ENCODE assay signal across 23 cellular contexts in the genomic region with DNA sequence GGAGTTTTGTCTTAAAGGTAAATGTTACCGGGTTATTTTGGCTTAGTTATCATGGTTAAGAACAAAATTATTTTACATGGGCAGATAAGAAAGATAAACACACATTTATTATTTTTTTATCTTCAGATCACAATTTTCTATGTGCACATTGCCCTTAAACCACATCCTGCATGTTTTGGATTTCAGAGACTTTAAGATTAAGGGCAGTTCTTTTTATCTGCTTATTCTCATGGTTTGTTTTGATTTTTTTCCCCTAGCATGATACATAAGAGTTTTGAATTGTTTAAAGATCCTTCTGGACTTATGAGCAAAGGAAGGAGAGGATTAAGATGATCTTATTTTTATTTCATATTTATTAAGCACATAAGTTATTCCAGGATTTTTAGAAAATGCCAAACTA.
"Had no signal": no experiment of that assay in that cellular context is flagged by ENCODE, and none has a peak within 500 bp of the region (broad histone marks: within the 10 kb centered on the region; RNA-seq: fewer than 3 reads in every experiment).

No MANE protein-coding gene starts in this region.

- H3K4me1 Mint-ChIP-seq: activated naive CD4-positive, alpha-beta T cell treated with anti-CD3 and anti-CD28 coated beads, Interleukin-2, amount 10 ng/mL, durations not matched to agents 7 days and 5 days; nephron had no signal

- H3K4me3 Mint-ChIP-seq: activated naive CD4-positive, alpha-beta T cell treated with anti-CD3 and anti-CD28 coated beads, Interleukin-2, amount 10 ng/mL, durations not matched to agents 7 days and 5 days; activated naive CD8-positive, alpha-beta T cell treated with anti-CD3 and anti-CD28 coated beads, Interleukin-2, amount 50 U/mL, for 24 hours; activated T-cell treated with anti-CD3 and anti-CD28 coated beads, Interleukin-2, amount 50 U/mL, for 4 hours; nephron had no signal

- FAIRE-seq: bronchial epithelial cell had no signal

- H3K27me3 Mint-ChIP-seq: activated naive CD4-positive, alpha-beta T cell treated with anti-CD3 and anti-CD28 coated beads, Interleukin-2, amount 10 ng/mL, durations not matched to agents 7 days and 5 days; activated naive CD8-positive, alpha-beta T cell treated with anti-CD3 and anti-CD28 coated beads, Interleukin-2, amount 50 U/mL, for 24 hours had no signal

- H3K27ac Mint-ChIP-seq: activated naive CD4-positive, alpha-beta T cell treated with anti-CD3 and anti-CD28 coated beads, Interleukin-2, amount 10 ng/mL, durations not matched to agents 7 days and 5 days; activated naive CD8-positive, alpha-beta T cell treated with anti-CD3 and anti-CD28 coated beads, Interleukin-2, amount 50 U/mL, for 24 hours; nephron had no signal

- H3K4me3 ChIP-seq: ascending aorta, esophagus squamous epithelium, tibial artery had no signal

- H3K36me3 Mint-ChIP-seq: activated naive CD4-positive, alpha-beta T cell treated with anti-CD3 and anti-CD28 coated beads, Interleukin-2, amount 10 ng/mL, durations not matched to agents 7 days and 5 days had no signal

- DNase-seq: activated CD4-positive, alpha-beta T cell treated with anti-CD3 and anti-CD28 coated beads, Interleukin-2, amount 50 U/mL, for 1 hour; activated CD4-positive, CD25-positive, alpha-beta regulatory T cell treated with anti-CD3 and anti-CD28 coated beads, Interleukin-2, amount 50 U/mL, for 72 hours; activated CD8-positive, alpha-beta memory T cell treated with anti-CD3 and anti-CD28 coated beads, Interleukin-2, amount 50 U/mL, for 4 hours; activated effector memory CD4-positive, alpha-beta T cell treated with Interleukin-2 at 50 U/mL for 16 hours; activated naive CD4-positive, alpha-beta T cell treated with anti-CD3 and anti-CD28 coated beads, Interleukin-2, amount 10 ng/mL, durations not matched to agents 7 days and 5 days; activated naive CD8-positive, alpha-beta T cell treated with anti-CD3 and anti-CD28 coated beads, Interleukin-2, amount 50 U/mL, for 24 hours; activated T-cell treated with anti-CD3 and anti-CD28 coated beads, Interleukin-2, amount 50 U/mL, for 4 hours; dermis blood vessel endothelial cell; effector memory CD4-positive, alpha-beta T cell; esophagus squamous epithelium; islet precursor cell; midbrain; nucleus accumbens; stimulated activated CD4-positive, alpha-beta T cell treated with anti-CD3 and anti-CD28 coated beads, Interleukin-12 subunit alpha, Interleukin-12 subunit beta, amount 100 ng/mL, for 4 hours; stimulated activated CD4-positive, alpha-beta T cell treated with anti-CD3 and anti-CD28 coated beads, Interleukin-1b, Interleukin-23, amount 100 ng/mL, for 48 hours; stimulated activated CD8-positive, alpha-beta memory T cell treated with anti-CD3 and anti-CD28 coated beads, Interleukin-4, amount 100 ng/mL, for 48 hours; stimulated activated naive CD8-positive, alpha-beta T cell treated with anti-CD3 and anti-CD28 coated beads, Interleukin-15, Interleukin-2, amounts not matched to agents 100 U/mL and 50 U/mL, for 24 hours; substantia nigra; tibial artery had no signal

- ATAC-seq: activated naive CD8-positive, alpha-beta T cell treated with anti-CD3 and anti-CD28 coated beads, Interleukin-2, amount 50 U/mL, for 24 hours; activated T-cell treated with anti-CD3 and anti-CD28 coated beads, Interleukin-2, amount 50 U/mL, for 4 hours; stimulated activated naive CD8-positive, alpha-beta T cell treated with anti-CD3 and anti-CD28 coated beads, Interleukin-15, Interleukin-2, amounts not matched to agents 100 U/mL and 50 U/mL, for 24 hours had no signal

- H3K9me3 ChIP-seq: esophagus squamous epithelium, tibial artery had no signal

- H3K27ac ChIP-seq: ascending aorta, esophagus squamous epithelium, tibial artery, VCaP had no signal

- H3K4me1 ChIP-seq: ascending aorta, esophagus squamous epithelium, tibial artery had no signal

- H3K27me3 ChIP-seq: ascending aorta, esophagus squamous epithelium, tibial artery had no signal

- H3K36me3 ChIP-seq: ascending aorta, esophagus squamous epithelium, tibial artery had no signal
